Comparison of ENCODE assay signal across 15 cellular contexts in the genomic region with DNA sequence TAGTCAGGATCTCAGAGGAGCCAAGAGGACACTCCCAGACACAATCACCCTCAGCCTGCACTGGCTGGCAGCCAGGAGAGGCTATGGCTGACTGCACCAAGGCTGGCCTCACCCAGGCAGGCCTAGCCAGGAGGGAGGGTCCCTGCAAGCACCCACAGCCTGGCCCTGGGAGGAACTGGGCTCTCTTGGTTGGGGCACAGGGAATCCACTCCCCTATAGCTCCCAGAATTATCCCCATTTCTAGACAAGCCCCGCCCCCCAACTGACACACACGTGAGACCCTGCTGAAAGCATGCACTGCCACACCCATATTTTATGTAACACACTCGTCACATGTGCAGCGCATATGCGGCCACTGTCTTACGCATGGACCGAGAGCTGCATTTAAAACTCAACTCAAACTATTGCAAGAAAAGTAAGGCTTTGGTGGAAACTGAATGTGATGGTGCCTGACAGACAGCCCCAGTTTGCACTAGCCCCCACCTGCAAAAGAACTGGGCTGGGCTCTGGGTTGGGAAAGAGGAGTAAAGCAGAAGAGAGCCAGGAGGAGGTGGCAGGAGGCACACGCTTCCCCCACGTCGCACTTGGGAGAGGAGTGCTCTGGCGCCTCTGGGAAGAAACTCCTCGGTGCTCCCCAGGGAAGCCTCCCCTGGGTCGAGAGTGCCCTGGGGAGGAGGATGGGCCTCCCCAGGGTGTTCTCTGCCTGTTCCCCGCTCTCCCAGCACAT. TPM values are rescaled to one million over a fixed set of nuclear protein-coding genes. Genes with fewer than 3 reads are reported as not detected.
A peak's percentile ranks its signal among the peaks of the same experiment; 100 is the strongest.
DNase-seq lines count a peak whose midpoint lies in the region; ATAC-seq and TF ChIP-seq lines count a peak whose summit lies in the region.
"Had no signal": no experiment of that assay in that cellular context is flagged by ENCODE, and none has a peak within 500 bp of the region (broad histone marks: within the 10 kb centered on the region; RNA-seq: fewer than 3 reads in every experiment).

No MANE protein-coding gene starts in this region.

- H3K14ac ChIP-seq in neuronal stem cell (ENCODE audit: low read length): peak overlapping the region; percentile 48

- H3K79me1 ChIP-seq in neuronal stem cell (ENCODE audit: low read depth, low read length): no peaks in the 10 kb centered on the region

- H2AK5ac ChIP-seq in neuronal stem cell (ENCODE audit: low read depth, low read length): peak overlapping the region; percentile 15

- H3K4me1 Mint-ChIP-seq in activated naive CD4-positive, alpha-beta T cell treated with anti-CD3 and anti-CD28 coated beads, Interleukin-2, amount 10 ng/mL, durations not matched to agents 7 days and 5 days: peaks cover 4% of the 10 kb centered on the region
- H3K4me1 Mint-ChIP-seq: CD14-positive monocyte had no signal

- no peak overlapping the region for H3K23ac ChIP-seq in neuronal stem cell (ENCODE audit: low read depth, low read length, poor library complexity)

- H3K4me2 ChIP-seq in neuronal stem cell (ENCODE audit: insufficient read depth, low read length, poor library complexity, severe bottlenecking): no peak overlapping the region

- peak overlapping the region; percentile 64 for H2BK12ac ChIP-seq in neuronal stem cell (ENCODE audit: low read length)

- H3K4ac ChIP-seq in neuronal stem cell (ENCODE audit: low read length): no peak overlapping the region

- ATAC-seq in HG02840 (IDR thresholded peaks at IDR 0.05; ENCODE audit: low FRiP score, unreplicated experiment): no peak
- ATAC-seq: activated T-helper 17 cell treated with anti-CD3 and anti-CD28 coated beads, Interleukin-2, amount 50 U/mL, for 72 hours; pancreas had no signal

- H3K4me3 Mint-ChIP-seq in activated naive CD4-positive, alpha-beta T cell treated with anti-CD3 and anti-CD28 coated beads, Interleukin-2, amount 10 ng/mL, durations not matched to agents 7 days and 5 days: no peak overlapping the region
- H3K4me3 Mint-ChIP-seq: activated T-helper 17 cell treated with anti-CD3 and anti-CD28 coated beads, Interleukin-2, amount 50 U/mL, for 72 hours; CD14-positive monocyte had no signal

- no peaks in the 10 kb centered on the region for H3K9me3 ChIP-seq in neuronal stem cell (replicated peaks in 1 of 2; ENCODE audit: control insufficient read depth in 2 of 2, insufficient read depth in 1 of 2, low read depth in 1 of 2, low read length in 2 of 2)
- H3K9me3 ChIP-seq: pancreas had no signal

- H3K36me3 Mint-ChIP-seq in activated naive CD4-positive, alpha-beta T cell treated with anti-CD3 and anti-CD28 coated beads, Interleukin-2, amount 10 ng/mL, durations not matched to agents 7 days and 5 days: no peaks in the 10 kb centered on the region
- H3K36me3 Mint-ChIP-seq: CD14-positive monocyte had no signal

- no peaks in the 10 kb centered on the region for H3K9me3 Mint-ChIP-seq in activated naive CD4-positive, alpha-beta T cell treated with anti-CD3 and anti-CD28 coated beads, Interleukin-2, amount 10 ng/mL, durations not matched to agents 7 days and 5 days
- H3K9me3 Mint-ChIP-seq: activated T-helper 17 cell treated with anti-CD3 and anti-CD28 coated beads, Interleukin-2, amount 50 U/mL, for 72 hours had no signal

- no peak overlapping the region for H4K8ac ChIP-seq in neuronal stem cell (ENCODE audit: low read depth, low read length)

- H3K9ac ChIP-seq in neuronal stem cell (ENCODE audit: low read depth, low read length, poor library complexity): no peak overlapping the region

- H3K36me3 ChIP-seq in neuronal stem cell (replicated peaks in 1 of 2; ENCODE audit: control insufficient read depth in 2 of 2, insufficient read depth in 2 of 2, low read length in 2 of 2): no peaks in the 10 kb centered on the region
- H3K36me3 ChIP-seq: brain microvascular endothelial cell, pancreas had no signal

- in situ Hi-C loops in Caki2 (cut with HindIII; ENCODE audit: low pct_unique_long_range_greater_than_20kb, low sequenced_read_pairs): no loop called here

- no CpG with 5 or more reads among the region's 14 CpGs for WGBS in neuronal stem cell (ENCODE audit: extremely low coverage in 2 of 2, insufficient read length in 2 of 2, insufficient replicate concordance in 1 of 2), 2 donors

- H2BK15ac ChIP-seq in neuronal stem cell (ENCODE audit: low read length): no peak overlapping the region

- DNase-seq in Caki2 (ENCODE audit: low read depth) (peak; percentile 92), NCI-H1092 treated with DMSO at 0.1 percent for 48 hours (lab: John Stamatoyannopoulos, UW) (peak; percentile 41), neuronal stem cell (ENCODE audit: low spot score) (no peak), NCI-H1436 treated with DMSO at 0.1 percent for 48 hours (lab: John Stamatoyannopoulos, UW) (no peak), H4 (ENCODE audit: low spot score) (no peak)
- no peak for DNase-seq in activated naive CD4-positive, alpha-beta T cell treated with anti-CD3 and anti-CD28 coated beads, Interleukin-2, amount 10 ng/mL, durations not matched to agents 7 days and 5 days
- DNase-seq: activated CD4-positive, alpha-beta T cell treated with anti-CD3 and anti-CD28 coated beads, Interleukin-2, amount 50 U/mL, for 1 hour; brain microvascular endothelial cell; mesendoderm; pancreas had no signal

- no peak overlapping the region for H3K27ac Mint-ChIP-seq in activated naive CD4-positive, alpha-beta T cell treated with anti-CD3 and anti-CD28 coated beads, Interleukin-2, amount 10 ng/mL, durations not matched to agents 7 days and 5 days
- H3K27ac Mint-ChIP-seq: activated T-helper 17 cell treated with anti-CD3 and anti-CD28 coated beads, Interleukin-2, amount 50 U/mL, for 72 hours had no signal

- peaks cover 47% of the 10 kb centered on the region for H3K27me3 Mint-ChIP-seq in activated naive CD4-positive, alpha-beta T cell treated with anti-CD3 and anti-CD28 coated beads, Interleukin-2, amount 10 ng/mL, durations not matched to agents 7 days and 5 days

- H2AFZ ChIP-seq in neuronal stem cell (ENCODE audit: low read length): no peak overlapping the region

- H3K18ac ChIP-seq in neuronal stem cell (ENCODE audit: low read length): peak overlapping the region; percentile 46

- H3K27ac ChIP-seq in VCaP (peak overlapping the region; percentile 52), neuronal stem cell (replicated peaks; ENCODE audit: low read length) (no peak overlapping the region)
- H3K27ac ChIP-seq: brain microvascular endothelial cell, pancreas had no signal

- no peaks in the 10 kb centered on the region for H3K27me3 ChIP-seq in neuronal stem cell (ENCODE audit: control insufficient read depth in 3 of 3, insufficient read depth in 3 of 3, low read depth in 1 of 3, low read length in 3 of 3)
- H3K27me3 ChIP-seq: brain microvascular endothelial cell, pancreas had no signal

- no peak overlapping the region for H3K4me3 ChIP-seq in neuronal stem cell (ENCODE audit: low read length in 2 of 2)
- H3K4me3 ChIP-seq: pancreas had no signal

- CTCF ChIA-PET in activated naive CD4-positive, alpha-beta T cell treated with anti-CD3 and anti-CD28 coated beads, Interleukin-2, amount 10 ng/mL, durations not matched to agents 7 days and 5 days (lab: Charles Lee): no interaction called here

- no peak overlapping the region for H2BK5ac ChIP-seq in neuronal stem cell (ENCODE audit: low read length)

- H3K4me1 ChIP-seq in neuronal stem cell (ENCODE audit: control insufficient read depth in 2 of 2, insufficient read depth in 1 of 2, low read depth in 1 of 2, low read length in 2 of 2): peaks cover 0 to 1% of the 10 kb centered on the region in 2 donors
- H3K4me1 ChIP-seq: pancreas had no signal

- no peak for TF ChIP-seq CTCF in VCaP (conservative IDR thresholded peaks at IDR 0.05)

- H4K91ac ChIP-seq in neuronal stem cell (ENCODE audit: low read depth, low read length, poor library complexity): no peak overlapping the region

- H2BK120ac ChIP-seq in neuronal stem cell (ENCODE audit: low read depth, low read length): no peak overlapping the region

RNA-seq across cellular contexts. Expression of gene ARHGEF4, which starts 28.9 kb away (rescaled TPM):
- total RNA-seq in Caki2 (2014; rRNA removed; shearing (Covaris generic); ENCODE audit: low replicate concordance): 5.9 and 7.8 TPM in 2 replicates
- polyA plus RNA-seq in neuronal stem cell (2013, experiment 1 of 2): 38.1 TPM
- polyA plus RNA-seq in neuronal stem cell (2013, experiment 2 of 2): 36.3 TPM
- total RNA-seq in H4 (2014; rRNA removed; shearing (Covaris generic)): 1.2 and 1.4 TPM in 2 replicates
- total RNA-seq: activated T-helper 17 cell treated with anti-CD3 and anti-CD28 coated beads, Interleukin-2, amount 50 U/mL, for 72 hours had no signal
- polyA plus RNA-seq: CD14-positive monocyte had no signal

RNA-seq across cellular contexts. Expression of gene AMER3, which starts 52.5 kb away (rescaled TPM):
- not detected in 2 replicates for total RNA-seq in Caki2 (2014; rRNA removed; shearing (Covaris generic); ENCODE audit: low replicate concordance)
- polyA plus RNA-seq in neuronal stem cell (2013, experiment 1 of 2): 0.01 TPM
- not detected for polyA plus RNA-seq in neuronal stem cell (2013, experiment 2 of 2)
- not detected in 2 replicates for total RNA-seq in H4 (2014; rRNA removed; shearing (Covaris generic))
- total RNA-seq: activated T-helper 17 cell treated with anti-CD3 and anti-CD28 coated beads, Interleukin-2, amount 50 U/mL, for 72 hours; LHCN-M2 had no signal
- polyA plus RNA-seq: CD14-positive monocyte had no signal

Comparison
In these comparisons a context has a peak if more than half of its experiments do, and no peak if none do; other contexts are left out.
1. DNase-seq: peak in Caki2 (single experiment) and NCI-H1092 treated with DMSO at 0.1 percent for 48 hours (single experiment); none in neuronal stem cell (single experiment), activated naive CD4-positive, alpha-beta T cell treated with anti-CD3 and anti-CD28 coated beads, Interleukin-2, amount 10 ng/mL, durations not matched to agents 7 days and 5 days (single experiment), NCI-H1436 treated with DMSO at 0.1 percent for 48 hours (single experiment) and H4 (single experiment).